8 cellular contexts compared by ENCODE assay signal in genomic region chr16:1707193-1707790, GRCh38. TPM values are rescaled to one million over a fixed set of nuclear protein-coding genes. Genes with fewer than 3 reads are reported as not detected.
DNase-seq lines count a peak whose midpoint lies in the region; ATAC-seq and TF ChIP-seq lines count a peak whose summit lies in the region.

No MANE protein-coding gene starts in this region.

- peak overlapping the region; percentile 68 to 96 for H3K9ac ChIP-seq in colonic mucosa (ENCODE audit: low read depth in 2 of 2, low read length in 2 of 2)

- H3K79me2 ChIP-seq in OCI-LY7 (ENCODE audit: insufficient read depth, low read depth, low read length) = peaks cover 52% of the 10 kb centered on the region

- CTCF ChIA-PET in OCI-LY7 (lab: Charles Lee; ENCODE audit: unreplicated experiment) = no interaction called here

- no peak for TF ChIP-seq POLR2A in tibial nerve (IDR thresholded peaks at IDR 0.05)

- peaks cover 15% of the 10 kb centered on the region; the same call in 1 of the 2 replicates for H4K20me1 ChIP-seq in OCI-LY7 (ENCODE audit: insufficient read depth, low read length)

- peak overlapping the region; percentile 90 for H3K4me2 ChIP-seq in OCI-LY7 (ENCODE audit: low read length)

- in situ Hi-C loops in G401 (cut with HindIII; ENCODE audit: low sequenced_read_pairs) = no loop called here

- H3K4me3 ChIP-seq in OCI-LY7 (ENCODE audit: low read depth, low read length, poor library complexity, severe bottlenecking) (peak overlapping the region; percentile 83), colonic mucosa (peak overlapping the region; percentile 67), tibial nerve (peak overlapping the region; percentile 77 to 100 (median 88))

- TF ChIP-seq CTCF in OCI-LY7 (conservative IDR thresholded peaks at IDR 0.05; ENCODE audit: low read length) (no peak), colonic mucosa (IDR thresholded peaks at IDR 0.05) (no peak), tibial nerve (IDR thresholded peaks at IDR 0.05) (no peak)

- peak; percentile 61 for DNase-seq in G401 (ENCODE audit: low spot score)
- peak; percentile 44 for DNase-seq in OCI-LY7 (ENCODE audit: low spot score)
- DNase-seq in colonic mucosa = no peak
- DNase-seq in lung microvascular endothelial cell (ENCODE audit: low read depth in 2 of 2) = peak; percentile 49 to 52
- no peak for DNase-seq in tibial nerve (ENCODE audit: low spot score in 2 of 2)
- no peak for DNase-seq in cortex of kidney (lab: John Stamatoyannopoulos, UW)
- DNase-seq in COLO829 (ENCODE audit: low spot score) = no peak

- WGBS in tibial nerve, 2 donors = 7 to 14% methylated on average over 16 of the region's 16 CpGs

- H2AFZ ChIP-seq in OCI-LY7 (ENCODE audit: low read length) = no peak overlapping the region

- no peak for TF ChIP-seq EP300 in tibial nerve (IDR thresholded peaks at IDR 0.05)

- TSS peak; percentile 41 for BruUV-seq in OCI-LY7 (replicated peaks; lab: Mats Ljungman, UMichigan)

- peaks cover 43% of the 10 kb centered on the region for H3K4me1 ChIP-seq in OCI-LY7 (ENCODE audit: insufficient read depth, low read length, poor library complexity, severe bottlenecking)
- H3K4me1 ChIP-seq in colonic mucosa = peaks cover 5% of the 10 kb centered on the region
- H3K4me1 ChIP-seq in tibial nerve = peaks cover 0 to 43% (median 22%) of the 10 kb centered on the region in 4 donors

- H3K27me3 ChIP-seq in colonic mucosa (no peaks in the 10 kb centered on the region), tibial nerve (no peaks in the 10 kb centered on the region)

- H3K36me3 ChIP-seq in OCI-LY7 (ENCODE audit: insufficient read depth, low read length) = peaks cover 27% of the 10 kb centered on the region
- no peaks in the 10 kb centered on the region for H3K36me3 ChIP-seq in colonic mucosa
- peaks cover 0 to 5% (median 0%) of the 10 kb centered on the region in 3 donors for H3K36me3 ChIP-seq in tibial nerve

- intact Hi-C loops in OCI-LY7 (cut with micrococcal nuclease; ENCODE audit: unreplicated experiment) (loop anchor here (2.0 kb wide), 1 partner anchor 66 kb away; the partner anchor contains the start of genes EME2 and MRPS34), colonic mucosa (cut with DNase I) (no loop called here)

- ATAC-seq in GM19397 (IDR thresholded peaks at IDR 0.05; ENCODE audit: unreplicated experiment) = no peak

- H3K27ac ChIP-seq in OCI-LY7 (ENCODE audit: low read depth, low read length, poor library complexity, severe bottlenecking) (peak overlapping the region; percentile 57), colonic mucosa (no peak overlapping the region), tibial nerve (peak overlapping the region; percentile 47 to 92 (median 86))

- H3K9me3 ChIP-seq in OCI-LY7 (ENCODE audit: low read length) = no peaks in the 10 kb centered on the region
- H3K9me3 ChIP-seq in colonic mucosa = no peaks in the 10 kb centered on the region
- no peaks in the 10 kb centered on the region for H3K9me3 ChIP-seq in tibial nerve

- POLR2A ChIA-PET in OCI-LY7 (lab: Charles Lee) = interaction anchor here (0.8 kb wide), 1 partner anchor 971 kb away, joined by 5 read pairs; no protein-coding TSS in a partner anchor

- no peaks in the 10 kb centered on the region for H3K9me2 ChIP-seq in OCI-LY7 (ENCODE audit: insufficient read depth, low read length)

RNA-seq across cellular contexts. Expression of gene MAPK8IP3, which starts 1.3 kb away (rescaled TPM):
- 20.6 and 27.7 TPM in 2 replicates for total RNA-seq in G401 (2014; rRNA removed; shearing (Covaris generic))
- total RNA-seq in OCI-LY7 (2014; rRNA removed; shearing (Covaris generic)) = 95.9 and 114 TPM in 2 replicates
- total RNA-seq in OCI-LY7 (2022) (130 and 133 TPM in 2 replicates), colonic mucosa (10 to 100 TPM; 44.0 to 62.6 TPM), lung microvascular endothelial cell (12.4 and 22.0 TPM in 2 replicates), tibial nerve (100 to 1,000 TPM in 2 of 4 donors, 10 to 100 TPM in 2; 92.6 to 188 (median 99.5) TPM)

RNA-seq across cellular contexts. Expression of gene JPT2, which starts 29.2 kb away (rescaled TPM):
- total RNA-seq in G401 (2014; rRNA removed; shearing (Covaris generic)) = 154 and 199 TPM in 2 replicates
- 48.3 and 67.4 TPM in 2 replicates for total RNA-seq in OCI-LY7 (2014; rRNA removed; shearing (Covaris generic))
- total RNA-seq in OCI-LY7 (2022) (75.2 and 80.3 TPM in 2 replicates), colonic mucosa (100 to 1,000 TPM in 1 of 2 donors, 10 to 100 TPM in 1; 53.5 to 123 TPM), lung microvascular endothelial cell (33.1 and 48.4 TPM in 2 replicates), tibial nerve (10 to 100 TPM; 15.0 to 28.9 (median 16.1) TPM)

Comparison
In these comparisons a context has a peak if more than half of its experiments do, and no peak if none do; other contexts are left out.
1. DNase-seq: peak in G401 (single experiment), OCI-LY7 (single experiment) and lung microvascular endothelial cell (2 of 2); none in colonic mucosa (single experiment), tibial nerve (0 of 2), cortex of kidney (single experiment) and COLO829 (single experiment).
2. Peak in every context shown above with its lines, with median percentiles within 50 percentile points of each other: H3K4me3 ChIP-seq.